Comparison of ENCODE assay signal across 7 cellular contexts in the genomic region with DNA sequence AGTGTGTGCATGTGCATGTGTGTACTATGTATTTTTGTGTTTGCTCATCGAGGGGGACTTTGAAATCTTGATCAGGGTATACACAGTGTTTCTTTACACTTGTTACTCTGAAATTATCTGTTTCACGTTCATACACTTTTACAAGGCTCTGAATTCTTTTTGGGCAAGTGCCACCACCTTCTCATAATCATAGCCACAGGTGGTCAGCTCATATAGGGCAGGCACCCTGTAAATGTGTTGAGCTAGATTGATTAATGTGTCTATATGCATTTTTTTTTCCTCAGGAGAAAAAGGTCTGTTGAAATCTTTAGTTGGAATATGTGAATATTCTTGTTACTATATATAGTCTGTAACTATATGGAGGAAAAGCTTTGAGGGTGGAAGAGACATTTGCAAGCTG.
"Had no signal": no experiment of that assay in that cellular context is flagged by ENCODE, and none has a peak within 500 bp of the region (broad histone marks: within the 10 kb centered on the region; RNA-seq: fewer than 3 reads in every experiment).

No MANE protein-coding gene starts in this region.

- DNase-seq: H9, HCEC 1CT, KBM-7 had no signal

- H3K27ac Mint-ChIP-seq: GM23338, H9, IgD-negative memory B cell had no signal

- H3K4me1 Mint-ChIP-seq: IgD-negative memory B cell had no signal

- H3K9me3 Mint-ChIP-seq: GM23338, H9 had no signal

- H3K4me3 ChIP-seq: GM23338 had no signal

- H3K27ac ChIP-seq: HL-60 had no signal

- H3K36me3 Mint-ChIP-seq: IgD-negative memory B cell had no signal

- H3K4me3 Mint-ChIP-seq: GM23338, H9, IgD-negative memory B cell had no signal

- ATAC-seq: GM23338, HepG2 had no signal
